In the genomic region with DNA sequence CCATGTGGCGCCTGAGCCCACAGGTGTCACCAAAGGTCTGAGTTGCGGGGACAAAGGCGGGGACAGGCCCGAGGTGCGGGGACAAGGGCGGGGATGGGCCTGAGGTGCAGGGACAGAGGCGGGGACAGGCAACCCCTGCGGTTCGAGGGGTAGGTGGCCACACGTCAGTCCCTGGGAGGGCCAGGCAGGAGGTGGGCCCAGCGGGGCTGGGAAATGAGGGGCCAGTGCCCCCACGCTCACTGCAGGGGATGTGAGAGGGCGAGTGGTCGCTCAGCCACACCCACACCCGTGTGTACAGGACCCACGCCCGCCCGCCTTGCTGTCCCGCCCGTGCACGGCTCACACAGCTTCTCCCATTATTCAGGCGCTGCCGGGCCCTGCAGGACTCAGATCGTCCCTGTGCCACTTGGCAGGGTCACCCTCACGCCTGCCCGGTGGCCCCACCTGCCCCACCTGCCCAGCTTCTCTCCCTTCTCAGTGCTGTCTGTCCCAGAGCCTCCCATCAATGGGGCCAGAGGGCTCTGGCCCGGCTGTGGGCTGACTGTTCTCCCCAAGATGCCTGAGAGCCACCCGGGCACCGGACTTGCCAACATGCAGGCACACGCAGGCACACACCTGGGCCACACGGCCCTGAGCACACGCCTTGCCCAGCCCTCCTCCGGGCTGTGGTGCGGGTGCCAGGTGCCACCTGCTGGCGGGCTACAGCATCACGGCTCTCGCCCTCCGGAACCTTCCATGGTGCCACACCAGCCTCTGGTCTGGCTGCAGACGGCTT, we compare ENCODE assay signal across 1 cellular context.
TF ChIP-seq lines count a peak whose summit lies in the region.

No MANE protein-coding gene starts in this region.

TF ChIP-seq in HepG2, 621 proteins besides CTCF, POLR2A, EP300 and RAD21 (continued from another document):
- TF ChIP-seq, protein P1, sequence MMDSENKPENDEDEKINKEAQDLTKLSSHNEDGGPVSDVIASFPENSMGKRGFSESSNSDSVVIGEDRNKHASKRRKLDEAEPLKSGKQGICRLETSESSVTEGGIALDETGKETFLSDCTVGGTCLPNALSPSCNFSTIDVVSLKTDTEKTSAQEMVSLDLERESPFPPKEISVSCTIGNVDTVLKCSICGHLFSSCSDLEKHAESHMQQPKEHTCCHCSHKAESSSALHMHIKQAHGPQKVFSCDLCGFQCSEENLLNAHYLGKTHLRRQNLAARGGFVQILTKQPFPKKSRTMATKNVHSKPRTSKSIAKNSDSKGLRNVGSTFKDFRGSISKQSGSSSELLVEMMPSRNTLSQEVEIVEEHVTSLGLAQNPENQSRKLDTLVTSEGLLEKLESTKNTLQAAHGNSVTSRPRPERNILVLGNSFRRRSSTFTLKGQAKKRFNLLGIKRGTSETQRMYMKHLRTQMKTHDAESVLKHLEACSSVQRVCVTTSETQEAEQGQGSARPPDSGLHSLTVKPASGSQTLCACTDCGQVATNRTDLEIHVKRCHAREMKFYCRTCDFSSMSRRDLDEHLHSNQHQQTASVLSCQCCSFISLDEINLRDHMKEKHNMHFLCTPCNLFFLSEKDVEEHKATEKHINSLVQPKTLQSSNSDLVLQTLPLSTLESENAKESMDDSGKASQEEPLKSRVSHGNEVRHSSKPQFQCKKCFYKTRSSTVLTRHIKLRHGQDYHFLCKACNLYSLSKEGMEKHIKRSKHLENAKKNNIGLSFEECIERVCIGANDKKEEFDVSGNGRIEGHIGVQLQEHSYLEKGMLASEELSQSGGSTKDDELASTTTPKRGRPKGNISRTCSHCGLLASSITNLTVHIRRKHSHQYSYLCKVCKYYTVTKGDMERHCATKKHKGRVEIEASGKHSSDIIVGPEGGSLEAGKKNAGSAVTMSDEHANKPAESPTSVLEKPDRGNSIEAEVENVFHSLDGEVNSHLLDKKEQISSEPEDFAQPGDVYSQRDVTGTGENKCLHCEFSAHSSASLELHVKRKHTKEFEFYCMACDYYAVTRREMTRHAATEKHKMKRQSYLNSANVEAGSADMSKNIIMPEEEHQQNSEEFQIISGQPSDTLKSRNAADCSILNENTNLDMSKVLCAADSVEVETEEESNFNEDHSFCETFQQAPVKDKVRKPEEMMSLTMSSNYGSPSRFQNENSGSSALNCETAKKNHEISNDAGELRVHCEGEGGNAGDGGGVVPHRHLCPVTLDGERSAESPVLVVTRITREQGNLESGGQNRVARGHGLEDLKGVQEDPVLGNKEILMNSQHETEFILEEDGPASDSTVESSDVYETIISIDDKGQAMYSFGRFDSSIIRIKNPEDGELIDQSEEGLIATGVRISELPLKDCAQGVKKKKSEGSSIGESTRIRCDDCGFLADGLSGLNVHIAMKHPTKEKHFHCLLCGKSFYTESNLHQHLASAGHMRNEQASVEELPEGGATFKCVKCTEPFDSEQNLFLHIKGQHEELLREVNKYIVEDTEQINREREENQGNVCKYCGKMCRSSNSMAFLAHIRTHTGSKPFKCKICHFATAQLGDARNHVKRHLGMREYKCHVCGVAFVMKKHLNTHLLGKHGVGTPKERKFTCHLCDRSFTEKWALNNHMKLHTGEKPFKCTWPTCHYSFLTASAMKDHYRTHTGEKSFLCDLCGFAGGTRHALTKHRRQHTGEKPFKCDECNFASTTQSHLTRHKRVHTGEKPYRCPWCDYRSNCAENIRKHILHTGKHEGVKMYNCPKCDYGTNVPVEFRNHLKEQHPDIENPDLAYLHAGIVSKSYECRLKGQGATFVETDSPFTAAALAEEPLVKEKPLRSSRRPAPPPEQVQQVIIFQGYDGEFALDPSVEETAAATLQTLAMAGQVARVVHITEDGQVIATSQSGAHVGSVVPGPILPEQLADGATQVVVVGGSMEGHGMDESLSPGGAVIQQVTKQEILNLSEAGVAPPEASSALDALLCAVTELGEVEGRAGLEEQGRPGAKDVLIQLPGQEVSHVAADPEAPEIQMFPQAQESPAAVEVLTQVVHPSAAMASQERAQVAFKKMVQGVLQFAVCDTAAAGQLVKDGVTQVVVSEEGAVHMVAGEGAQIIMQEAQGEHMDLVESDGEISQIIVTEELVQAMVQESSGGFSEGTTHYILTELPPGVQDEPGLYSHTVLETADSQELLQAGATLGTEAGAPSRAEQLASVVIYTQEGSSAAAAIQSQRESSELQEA (CRISPR knock-in tag; IDR thresholded peaks at IDR 0.05; ENCODE audit: not compliant biosample characterization), result no peak
- no peak for TF ChIP-seq ZNF589 (CRISPR knock-in tag; conservative IDR thresholded peaks at IDR 0.05)
- TF ChIP-seq ZFP37 (CRISPR knock-in tag; IDR thresholded peaks at IDR 0.05; ENCODE audit: borderline replicate concordance), result no peak
- peak; percentile 23; the same call in 1 of the 2 replicates for TF ChIP-seq ZNF768 (CRISPR knock-in tag; IDR thresholded peaks at IDR 0.05)
- no peak for TF ChIP-seq TRIM24 (CRISPR knock-in tag; IDR thresholded peaks at IDR 0.05)
- TF ChIP-seq, protein P2, sequence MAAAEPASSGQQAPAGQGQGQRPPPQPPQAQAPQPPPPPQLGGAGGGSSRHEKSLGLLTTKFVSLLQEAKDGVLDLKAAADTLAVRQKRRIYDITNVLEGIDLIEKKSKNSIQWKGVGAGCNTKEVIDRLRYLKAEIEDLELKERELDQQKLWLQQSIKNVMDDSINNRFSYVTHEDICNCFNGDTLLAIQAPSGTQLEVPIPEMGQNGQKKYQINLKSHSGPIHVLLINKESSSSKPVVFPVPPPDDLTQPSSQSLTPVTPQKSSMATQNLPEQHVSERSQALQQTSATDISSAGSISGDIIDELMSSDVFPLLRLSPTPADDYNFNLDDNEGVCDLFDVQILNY (CRISPR knock-in tag; conservative IDR thresholded peaks at IDR 0.05), result no peak; the same call in 1 of the 2 replicates
- no peak for TF ChIP-seq BORCS8-MEF2B (CRISPR knock-in tag; IDR thresholded peaks at IDR 0.05)
